1 cellular context compared by ENCODE assay signal in the genomic region with DNA sequence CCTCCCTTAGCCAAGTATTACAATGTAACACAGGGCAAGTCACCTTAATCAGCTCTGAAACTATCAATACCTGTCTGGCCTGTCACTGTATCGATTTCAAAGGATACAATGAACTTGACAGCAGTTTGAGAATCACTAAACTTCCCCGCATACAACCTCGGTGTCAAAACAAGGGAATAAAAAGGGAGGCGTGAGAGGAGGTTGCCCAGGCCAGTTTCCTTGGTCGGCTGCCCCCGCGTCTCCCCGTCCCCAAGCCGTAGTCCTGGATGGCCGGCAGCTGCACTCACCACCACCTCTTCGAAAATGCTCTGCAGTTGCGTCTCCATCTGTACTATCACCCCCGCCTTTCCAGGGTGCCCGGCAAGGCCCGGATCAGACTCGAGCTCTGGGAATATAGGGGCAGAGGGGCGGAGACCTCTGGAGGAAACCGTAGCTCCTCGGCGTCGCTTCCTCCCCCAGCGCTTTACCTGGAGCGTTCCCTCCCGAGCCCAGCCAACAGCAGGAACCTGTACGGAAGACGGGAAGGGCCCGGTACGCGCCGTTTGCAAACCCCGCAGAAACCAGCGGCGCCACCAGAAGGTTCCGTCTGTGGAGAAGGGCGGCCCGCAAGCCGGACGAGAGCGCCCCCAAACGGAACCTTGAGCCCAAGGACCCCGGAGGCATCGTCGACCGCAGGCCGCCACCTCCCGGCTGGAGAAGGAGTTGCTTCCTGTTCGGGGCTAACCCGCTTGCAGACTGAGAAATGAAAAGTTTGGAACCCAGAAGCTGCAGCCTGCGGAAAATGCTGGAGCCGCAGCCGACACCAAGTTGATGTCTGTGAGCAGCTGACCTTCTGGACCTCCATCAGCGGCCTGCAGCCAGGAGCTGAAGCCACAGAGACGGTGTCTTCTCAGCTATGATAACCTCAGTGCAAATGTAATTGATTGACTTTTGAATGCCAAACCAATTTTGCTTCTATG.
TF ChIP-seq lines count a peak whose summit lies in the region.

A gene with protein sequence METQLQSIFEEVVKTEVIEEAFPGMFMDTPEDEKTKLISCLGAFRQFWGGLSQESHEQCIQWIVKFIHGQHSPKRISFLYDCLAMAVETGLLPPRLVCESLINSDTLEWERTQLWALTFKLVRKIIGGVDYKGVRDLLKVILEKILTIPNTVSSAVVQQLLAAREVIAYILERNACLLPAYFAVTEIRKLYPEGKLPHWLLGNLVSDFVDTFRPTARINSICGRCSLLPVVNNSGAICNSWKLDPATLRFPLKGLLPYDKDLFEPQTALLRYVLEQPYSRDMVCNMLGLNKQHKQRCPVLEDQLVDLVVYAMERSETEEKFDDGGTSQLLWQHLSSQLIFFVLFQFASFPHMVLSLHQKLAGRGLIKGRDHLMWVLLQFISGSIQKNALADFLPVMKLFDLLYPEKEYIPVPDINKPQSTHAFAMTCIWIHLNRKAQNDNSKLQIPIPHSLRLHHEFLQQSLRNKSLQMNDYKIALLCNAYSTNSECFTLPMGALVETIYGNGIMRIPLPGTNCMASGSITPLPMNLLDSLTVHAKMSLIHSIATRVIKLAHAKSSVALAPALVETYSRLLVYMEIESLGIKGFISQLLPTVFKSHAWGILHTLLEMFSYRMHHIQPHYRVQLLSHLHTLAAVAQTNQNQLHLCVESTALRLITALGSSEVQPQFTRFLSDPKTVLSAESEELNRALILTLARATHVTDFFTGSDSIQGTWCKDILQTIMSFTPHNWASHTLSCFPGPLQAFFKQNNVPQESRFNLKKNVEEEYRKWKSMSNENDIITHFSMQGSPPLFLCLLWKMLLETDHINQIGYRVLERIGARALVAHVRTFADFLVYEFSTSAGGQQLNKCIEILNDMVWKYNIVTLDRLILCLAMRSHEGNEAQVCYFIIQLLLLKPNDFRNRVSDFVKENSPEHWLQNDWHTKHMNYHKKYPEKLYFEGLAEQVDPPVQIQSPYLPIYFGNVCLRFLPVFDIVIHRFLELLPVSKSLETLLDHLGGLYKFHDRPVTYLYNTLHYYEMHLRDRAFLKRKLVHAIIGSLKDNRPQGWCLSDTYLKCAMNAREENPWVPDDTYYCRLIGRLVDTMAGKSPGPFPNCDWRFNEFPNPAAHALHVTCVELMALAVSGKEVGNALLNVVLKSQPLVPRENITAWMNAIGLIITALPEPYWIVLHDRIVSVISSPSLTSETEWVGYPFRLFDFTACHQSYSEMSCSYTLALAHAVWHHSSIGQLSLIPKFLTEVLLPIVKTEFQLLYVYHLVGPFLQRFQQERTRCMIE (N-terminal part only) (minus strand): TSS at position 519 of the 959 bp plus-strand sequence. CDS start 193 bp downstream, at position 326.

TF ChIP-seq in WTC11, 78 proteins besides CTCF, POLR2A, EP300 and RAD21 (continued from another document):
- TF ChIP-seq, protein P1, sequence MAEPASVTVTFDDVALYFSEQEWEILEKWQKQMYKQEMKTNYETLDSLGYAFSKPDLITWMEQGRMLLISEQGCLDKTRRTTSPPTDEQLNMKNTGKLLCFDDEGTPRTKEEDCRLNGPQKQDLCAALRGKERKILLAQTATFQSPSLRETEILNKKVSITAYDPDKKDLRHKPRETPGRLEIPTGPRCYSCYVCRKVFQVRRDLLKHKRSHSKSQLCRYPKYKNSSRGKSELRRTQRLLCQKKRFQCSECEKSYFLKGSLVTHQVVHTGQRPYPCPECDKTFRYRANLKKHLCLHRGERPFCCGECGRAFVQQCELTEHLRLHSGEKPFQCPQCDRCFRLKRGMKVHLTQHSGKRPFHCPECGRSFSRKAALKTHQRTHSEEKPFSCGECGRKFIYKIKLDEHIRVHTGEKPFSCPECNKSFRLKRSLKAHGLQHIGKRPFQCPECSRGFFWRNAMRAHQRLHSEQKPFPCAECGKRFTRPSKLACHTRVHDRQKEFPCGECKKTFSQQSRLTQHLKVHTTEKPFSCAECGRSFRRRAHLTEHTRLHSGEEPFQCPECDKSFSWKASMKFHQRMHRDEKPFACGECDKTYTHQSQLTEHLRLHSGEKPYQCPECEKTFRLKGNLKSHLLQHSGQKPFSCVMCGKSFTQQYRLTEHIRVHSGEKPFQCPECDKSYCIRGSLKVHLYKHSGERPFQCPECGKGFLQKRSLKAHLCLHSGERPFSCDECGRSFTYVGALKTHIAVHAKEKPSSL (CRISPR knock-in tag; conservative IDR thresholded peaks at IDR 0.05): no peak
- TF ChIP-seq, protein P2, sequence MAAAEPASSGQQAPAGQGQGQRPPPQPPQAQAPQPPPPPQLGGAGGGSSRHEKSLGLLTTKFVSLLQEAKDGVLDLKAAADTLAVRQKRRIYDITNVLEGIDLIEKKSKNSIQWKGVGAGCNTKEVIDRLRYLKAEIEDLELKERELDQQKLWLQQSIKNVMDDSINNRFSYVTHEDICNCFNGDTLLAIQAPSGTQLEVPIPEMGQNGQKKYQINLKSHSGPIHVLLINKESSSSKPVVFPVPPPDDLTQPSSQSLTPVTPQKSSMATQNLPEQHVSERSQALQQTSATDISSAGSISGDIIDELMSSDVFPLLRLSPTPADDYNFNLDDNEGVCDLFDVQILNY (CRISPR knock-in tag; IDR thresholded peaks at IDR 0.05): peak; percentile 63; the same call in 1 of the 2 replicates
- TF ChIP-seq, protein P3, sequence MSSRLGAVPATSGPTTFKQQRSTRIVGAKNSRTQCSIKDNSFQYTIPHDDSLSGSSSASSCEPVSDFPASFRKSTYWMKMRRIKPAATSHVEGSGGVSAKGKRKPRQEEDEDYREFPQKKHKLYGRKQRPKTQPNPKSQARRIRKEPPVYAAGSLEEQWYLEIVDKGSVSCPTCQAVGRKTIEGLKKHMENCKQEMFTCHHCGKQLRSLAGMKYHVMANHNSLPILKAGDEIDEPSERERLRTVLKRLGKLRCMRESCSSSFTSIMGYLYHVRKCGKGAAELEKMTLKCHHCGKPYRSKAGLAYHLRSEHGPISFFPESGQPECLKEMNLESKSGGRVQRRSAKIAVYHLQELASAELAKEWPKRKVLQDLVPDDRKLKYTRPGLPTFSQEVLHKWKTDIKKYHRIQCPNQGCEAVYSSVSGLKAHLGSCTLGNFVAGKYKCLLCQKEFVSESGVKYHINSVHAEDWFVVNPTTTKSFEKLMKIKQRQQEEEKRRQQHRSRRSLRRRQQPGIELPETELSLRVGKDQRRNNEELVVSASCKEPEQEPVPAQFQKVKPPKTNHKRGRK (CRISPR knock-in tag; IDR thresholded peaks at IDR 0.05; ENCODE audit: borderline replicate concordance): no peak
- TF ChIP-seq ZNF232 (CRISPR knock-in tag; IDR thresholded peaks at IDR 0.05) (no peak; the same call in 1 of the 2 replicates), ZNF138 (CRISPR knock-in tag; conservative IDR thresholded peaks at IDR 0.05) (peak; percentile 6; the same call in 1 of the 2 replicates)
